Comparison of ENCODE assay signal across 1 cellular context in genomic region chr3:183253961-183254815, GRCh38.
TF ChIP-seq lines count a peak whose summit lies in the region.

No MANE protein-coding gene starts in this region.

TF ChIP-seq in liver, 16 proteins besides CTCF, POLR2A, EP300 and RAD21 (continued from another document):
- TF ChIP-seq, protein P1, sequence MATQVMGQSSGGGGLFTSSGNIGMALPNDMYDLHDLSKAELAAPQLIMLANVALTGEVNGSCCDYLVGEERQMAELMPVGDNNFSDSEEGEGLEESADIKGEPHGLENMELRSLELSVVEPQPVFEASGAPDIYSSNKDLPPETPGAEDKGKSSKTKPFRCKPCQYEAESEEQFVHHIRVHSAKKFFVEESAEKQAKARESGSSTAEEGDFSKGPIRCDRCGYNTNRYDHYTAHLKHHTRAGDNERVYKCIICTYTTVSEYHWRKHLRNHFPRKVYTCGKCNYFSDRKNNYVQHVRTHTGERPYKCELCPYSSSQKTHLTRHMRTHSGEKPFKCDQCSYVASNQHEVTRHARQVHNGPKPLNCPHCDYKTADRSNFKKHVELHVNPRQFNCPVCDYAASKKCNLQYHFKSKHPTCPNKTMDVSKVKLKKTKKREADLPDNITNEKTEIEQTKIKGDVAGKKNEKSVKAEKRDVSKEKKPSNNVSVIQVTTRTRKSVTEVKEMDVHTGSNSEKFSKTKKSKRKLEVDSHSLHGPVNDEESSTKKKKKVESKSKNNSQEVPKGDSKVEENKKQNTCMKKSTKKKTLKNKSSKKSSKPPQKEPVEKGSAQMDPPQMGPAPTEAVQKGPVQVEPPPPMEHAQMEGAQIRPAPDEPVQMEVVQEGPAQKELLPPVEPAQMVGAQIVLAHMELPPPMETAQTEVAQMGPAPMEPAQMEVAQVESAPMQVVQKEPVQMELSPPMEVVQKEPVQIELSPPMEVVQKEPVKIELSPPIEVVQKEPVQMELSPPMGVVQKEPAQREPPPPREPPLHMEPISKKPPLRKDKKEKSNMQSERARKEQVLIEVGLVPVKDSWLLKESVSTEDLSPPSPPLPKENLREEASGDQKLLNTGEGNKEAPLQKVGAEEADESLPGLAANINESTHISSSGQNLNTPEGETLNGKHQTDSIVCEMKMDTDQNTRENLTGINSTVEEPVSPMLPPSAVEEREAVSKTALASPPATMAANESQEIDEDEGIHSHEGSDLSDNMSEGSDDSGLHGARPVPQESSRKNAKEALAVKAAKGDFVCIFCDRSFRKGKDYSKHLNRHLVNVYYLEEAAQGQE (IDR thresholded peaks at IDR 0.05) = no peak
- no peak for TF ChIP-seq HNF4A (conservative IDR thresholded peaks at IDR 0.05)
- TF ChIP-seq NR2F2 (IDR thresholded peaks at IDR 0.05) = no peak
- no peak for TF ChIP-seq GABPA (IDR thresholded peaks at IDR 0.05 in 1 of 2, conservative IDR thresholded peaks at IDR 0.05 in 1 of 2)
- TF ChIP-seq TAF1 (conservative IDR thresholded peaks at IDR 0.05) = no peak
- TF ChIP-seq, protein P2, sequence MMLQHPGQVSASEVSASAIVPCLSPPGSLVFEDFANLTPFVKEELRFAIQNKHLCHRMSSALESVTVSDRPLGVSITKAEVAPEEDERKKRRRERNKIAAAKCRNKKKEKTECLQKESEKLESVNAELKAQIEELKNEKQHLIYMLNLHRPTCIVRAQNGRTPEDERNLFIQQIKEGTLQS (IDR thresholded peaks at IDR 0.05) = no peak
